Comparison of ENCODE assay signal across 1 cellular context in the genomic region with DNA sequence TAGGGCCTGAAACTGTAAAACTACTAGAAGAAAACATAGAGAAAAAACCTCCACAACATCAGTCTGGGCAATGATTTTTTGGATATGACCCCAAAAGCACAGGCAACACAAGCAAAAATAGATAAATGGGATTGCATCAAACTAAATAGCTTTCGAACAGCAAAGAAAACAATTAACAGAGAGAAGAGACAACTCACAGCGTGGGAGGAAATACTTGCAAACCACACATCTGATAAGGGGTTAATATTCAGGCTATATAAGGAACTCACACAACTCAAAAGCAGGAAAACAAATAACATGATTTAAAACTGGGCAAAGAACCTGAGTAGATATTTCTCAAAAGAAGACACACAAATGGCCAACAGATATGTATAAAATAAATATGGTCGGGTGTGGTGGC.
TF ChIP-seq lines count a peak whose summit lies in the region.

No MANE protein-coding gene starts in this region.

TF ChIP-seq in HEK293, 187 proteins besides CTCF, POLR2A, EP300 and RAD21 (continued from another document):
- TF ChIP-seq, protein P1, sequence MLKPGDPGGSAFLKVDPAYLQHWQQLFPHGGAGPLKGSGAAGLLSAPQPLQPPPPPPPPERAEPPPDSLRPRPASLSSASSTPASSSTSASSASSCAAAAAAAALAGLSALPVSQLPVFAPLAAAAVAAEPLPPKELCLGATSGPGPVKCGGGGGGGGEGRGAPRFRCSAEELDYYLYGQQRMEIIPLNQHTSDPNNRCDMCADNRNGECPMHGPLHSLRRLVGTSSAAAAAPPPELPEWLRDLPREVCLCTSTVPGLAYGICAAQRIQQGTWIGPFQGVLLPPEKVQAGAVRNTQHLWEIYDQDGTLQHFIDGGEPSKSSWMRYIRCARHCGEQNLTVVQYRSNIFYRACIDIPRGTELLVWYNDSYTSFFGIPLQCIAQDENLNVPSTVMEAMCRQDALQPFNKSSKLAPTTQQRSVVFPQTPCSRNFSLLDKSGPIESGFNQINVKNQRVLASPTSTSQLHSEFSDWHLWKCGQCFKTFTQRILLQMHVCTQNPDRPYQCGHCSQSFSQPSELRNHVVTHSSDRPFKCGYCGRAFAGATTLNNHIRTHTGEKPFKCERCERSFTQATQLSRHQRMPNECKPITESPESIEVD (tag by site-specific recombination; IDR thresholded peaks at IDR 0.05): no peak
- TF ChIP-seq, protein P2, sequence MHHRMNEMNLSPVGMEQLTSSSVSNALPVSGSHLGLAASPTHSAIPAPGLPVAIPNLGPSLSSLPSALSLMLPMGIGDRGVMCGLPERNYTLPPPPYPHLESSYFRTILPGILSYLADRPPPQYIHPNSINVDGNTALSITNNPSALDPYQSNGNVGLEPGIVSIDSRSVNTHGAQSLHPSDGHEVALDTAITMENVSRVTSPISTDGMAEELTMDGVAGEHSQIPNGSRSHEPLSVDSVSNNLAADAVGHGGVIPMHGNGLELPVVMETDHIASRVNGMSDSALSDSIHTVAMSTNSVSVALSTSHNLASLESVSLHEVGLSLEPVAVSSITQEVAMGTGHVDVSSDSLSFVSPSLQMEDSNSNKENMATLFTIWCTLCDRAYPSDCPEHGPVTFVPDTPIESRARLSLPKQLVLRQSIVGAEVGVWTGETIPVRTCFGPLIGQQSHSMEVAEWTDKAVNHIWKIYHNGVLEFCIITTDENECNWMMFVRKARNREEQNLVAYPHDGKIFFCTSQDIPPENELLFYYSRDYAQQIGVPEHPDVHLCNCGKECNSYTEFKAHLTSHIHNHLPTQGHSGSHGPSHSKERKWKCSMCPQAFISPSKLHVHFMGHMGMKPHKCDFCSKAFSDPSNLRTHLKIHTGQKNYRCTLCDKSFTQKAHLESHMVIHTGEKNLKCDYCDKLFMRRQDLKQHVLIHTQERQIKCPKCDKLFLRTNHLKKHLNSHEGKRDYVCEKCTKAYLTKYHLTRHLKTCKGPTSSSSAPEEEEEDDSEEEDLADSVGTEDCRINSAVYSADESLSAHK (tag by site-specific recombination; IDR thresholded peaks at IDR 0.05): no peak
- no peak for TF ChIP-seq ZNF791 (tag by site-specific recombination; IDR thresholded peaks at IDR 0.05)
- TF ChIP-seq, protein P3, sequence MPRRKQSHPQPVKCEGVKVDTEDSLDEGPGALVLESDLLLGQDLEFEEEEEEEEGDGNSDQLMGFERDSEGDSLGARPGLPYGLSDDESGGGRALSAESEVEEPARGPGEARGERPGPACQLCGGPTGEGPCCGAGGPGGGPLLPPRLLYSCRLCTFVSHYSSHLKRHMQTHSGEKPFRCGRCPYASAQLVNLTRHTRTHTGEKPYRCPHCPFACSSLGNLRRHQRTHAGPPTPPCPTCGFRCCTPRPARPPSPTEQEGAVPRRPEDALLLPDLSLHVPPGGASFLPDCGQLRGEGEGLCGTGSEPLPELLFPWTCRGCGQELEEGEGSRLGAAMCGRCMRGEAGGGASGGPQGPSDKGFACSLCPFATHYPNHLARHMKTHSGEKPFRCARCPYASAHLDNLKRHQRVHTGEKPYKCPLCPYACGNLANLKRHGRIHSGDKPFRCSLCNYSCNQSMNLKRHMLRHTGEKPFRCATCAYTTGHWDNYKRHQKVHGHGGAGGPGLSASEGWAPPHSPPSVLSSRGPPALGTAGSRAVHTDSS (tag by site-specific recombination; IDR thresholded peaks at IDR 0.05): no peak
- no peak for TF ChIP-seq ZNF266 (tag by site-specific recombination; IDR thresholded peaks at IDR 0.05; ENCODE audit: low read depth)
- TF ChIP-seq, protein P4, sequence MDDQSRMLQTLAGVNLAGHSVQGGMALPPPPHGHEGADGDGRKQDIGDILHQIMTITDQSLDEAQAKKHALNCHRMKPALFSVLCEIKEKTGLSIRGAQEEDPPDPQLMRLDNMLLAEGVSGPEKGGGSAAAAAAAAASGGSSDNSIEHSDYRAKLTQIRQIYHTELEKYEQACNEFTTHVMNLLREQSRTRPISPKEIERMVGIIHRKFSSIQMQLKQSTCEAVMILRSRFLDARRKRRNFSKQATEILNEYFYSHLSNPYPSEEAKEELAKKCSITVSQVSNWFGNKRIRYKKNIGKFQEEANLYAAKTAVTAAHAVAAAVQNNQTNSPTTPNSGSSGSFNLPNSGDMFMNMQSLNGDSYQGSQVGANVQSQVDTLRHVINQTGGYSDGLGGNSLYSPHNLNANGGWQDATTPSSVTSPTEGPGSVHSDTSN (CRISPR knock-in tag; IDR thresholded peaks at IDR 0.05): no peak
- no peak for TF ChIP-seq ZNF621 (tag by site-specific recombination; IDR thresholded peaks at IDR 0.05)
- TF ChIP-seq, protein P5, sequence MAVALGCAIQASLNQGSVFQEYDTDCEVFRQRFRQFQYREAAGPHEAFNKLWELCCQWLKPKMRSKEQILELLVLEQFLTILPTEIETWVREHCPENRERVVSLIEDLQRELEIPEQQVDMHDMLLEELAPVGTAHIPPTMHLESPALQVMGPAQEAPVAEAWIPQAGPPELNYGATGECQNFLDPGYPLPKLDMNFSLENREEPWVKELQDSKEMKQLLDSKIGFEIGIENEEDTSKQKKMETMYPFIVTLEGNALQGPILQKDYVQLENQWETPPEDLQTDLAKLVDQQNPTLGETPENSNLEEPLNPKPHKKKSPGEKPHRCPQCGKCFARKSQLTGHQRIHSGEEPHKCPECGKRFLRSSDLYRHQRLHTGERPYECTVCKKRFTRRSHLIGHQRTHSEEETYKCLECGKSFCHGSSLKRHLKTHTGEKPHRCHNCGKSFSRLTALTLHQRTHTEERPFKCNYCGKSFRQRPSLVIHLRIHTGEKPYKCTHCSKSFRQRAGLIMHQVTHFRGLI (tag by site-specific recombination; IDR thresholded peaks at IDR 0.05): no peak
